ENCODE assay signal across 8 cellular contexts in the genomic region with DNA sequence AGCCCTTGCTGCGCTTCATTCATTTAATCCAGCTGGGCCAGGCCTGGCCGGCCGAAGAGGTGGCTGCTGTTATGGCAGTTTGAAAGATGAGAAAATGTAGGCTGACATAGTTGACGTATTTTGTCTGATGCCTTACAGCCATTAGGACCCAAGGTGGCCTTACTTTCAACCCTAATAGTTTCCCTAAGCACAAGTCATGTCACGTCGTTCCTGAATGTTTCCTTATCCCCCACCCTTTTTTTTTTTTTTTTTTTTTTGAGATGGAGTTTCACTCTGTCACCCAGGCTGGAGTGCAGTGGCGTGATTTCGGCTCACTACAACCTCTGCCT. TPM values are rescaled to one million over a fixed set of nuclear protein-coding genes. Genes with fewer than 3 reads are reported as not detected.
DNase-seq lines count a peak whose midpoint lies in the region; ATAC-seq, FAIRE-seq and TF ChIP-seq lines count a peak whose summit lies in the region.

No MANE protein-coding gene starts in this region.

- TF ChIP-seq CTCF in ascending aorta (IDR thresholded peaks at IDR 0.05), result no peak
- no peak for TF ChIP-seq CTCF in right lobe of liver (IDR thresholded peaks at IDR 0.05)
- TF ChIP-seq CTCF in tibial nerve (IDR thresholded peaks at IDR 0.05), result no peak

- H3K4me3 ChIP-seq in ascending aorta, result peak overlapping the region; percentile 85 to 93
- H3K4me3 ChIP-seq in right lobe of liver, result peak overlapping the region; percentile 87 to 96 (median 90)
- H3K4me3 ChIP-seq in tibial nerve, result peak overlapping the region; percentile 59 to 97 (median 78)

- no peaks in the 10 kb centered on the region for H3K27me3 Mint-ChIP-seq in activated T-cell treated with anti-CD3 and anti-CD28 coated beads, Interleukin-2, amount 50 U/mL, for 72 hours (ENCODE audit: low read depth)

- TF ChIP-seq EP300 in tibial nerve (IDR thresholded peaks at IDR 0.05), result no peak

- H3K27ac ChIP-seq in ascending aorta (peak overlapping the region; percentile 73 to 75), right lobe of liver (peak overlapping the region in 2 of 3 donors; percentile 91 to 97), tibial nerve (peak overlapping the region in 3 of 4 donors; percentile 67 to 80 (median 74))

- no peaks in the 10 kb centered on the region for H3K9me3 Mint-ChIP-seq in activated T-cell treated with anti-CD3 and anti-CD28 coated beads, Interleukin-2, amount 50 U/mL, for 72 hours

- ATAC-seq in activated T-cell treated with anti-CD3 and anti-CD28 coated beads, Interleukin-2, amount 50 U/mL, for 72 hours (replicated peaks in 1 of 2), result no peak
- ATAC-seq in right lobe of liver (no peak), HG02870 (IDR thresholded peaks at IDR 0.05; ENCODE audit: unreplicated experiment) (no peak)

- H3K36me3 Mint-ChIP-seq in activated T-cell treated with anti-CD3 and anti-CD28 coated beads, Interleukin-2, amount 50 U/mL, for 72 hours (ENCODE audit: insufficient read depth in 2 of 2), result peaks cover 4 to 7% of the 10 kb centered on the region in 2 donors

- H3K4me1 ChIP-seq in ascending aorta, result peaks cover 12 to 14% of the 10 kb centered on the region in 2 donors
- peaks cover 0 to 36% (median 18%) of the 10 kb centered on the region in 4 donors for H3K4me1 ChIP-seq in right lobe of liver
- peaks cover 0 to 26% (median 8%) of the 10 kb centered on the region in 4 donors for H3K4me1 ChIP-seq in tibial nerve

- 24% methylated on average over 8 of the region's 8 CpGs for WGBS in right lobe of liver (ENCODE audit: insufficient coverage, low coverage, low lambda C conversion rate, missing lambda C conversion rate)
- 34 to 35% methylated on average over 8 of the region's 8 CpGs for WGBS in tibial nerve, 2 donors

- no peaks in the 10 kb centered on the region for H3K36me3 ChIP-seq in ascending aorta
- H3K36me3 ChIP-seq in right lobe of liver, result no peaks in the 10 kb centered on the region
- no peaks in the 10 kb centered on the region for H3K36me3 ChIP-seq in tibial nerve

- peaks cover 37% of the 10 kb centered on the region for H3K4me1 Mint-ChIP-seq in activated T-cell treated with anti-CD3 and anti-CD28 coated beads, Interleukin-2, amount 50 U/mL, for 72 hours (ENCODE audit: low read depth)

- no peak for TF ChIP-seq POLR2A in right lobe of liver (IDR thresholded peaks at IDR 0.05)
- no peak for TF ChIP-seq POLR2A in tibial nerve (IDR thresholded peaks at IDR 0.05)
- no peak for TF ChIP-seq POLR2A in H54 (IDR thresholded peaks at IDR 0.05; ENCODE audit: low read depth, low read length)

- DNase-seq in activated T-cell treated with anti-CD3 and anti-CD28 coated beads, Interleukin-2, amount 50 U/mL, for 72 hours, result no peak
- DNase-seq in activated T-cell treated with anti-CD3 and anti-CD28 coated beads for 4 hours (no peak), ascending aorta (ENCODE audit: low spot score in 2 of 2) (no peak), right lobe of liver (no peak), tibial nerve (ENCODE audit: low spot score in 2 of 2) (no peak), H54 (ENCODE audit: insufficient read length, low spot score) (no peak), GDM1 (lab: John Stamatoyannopoulos, UW) (no peak)

- H3K27me3 ChIP-seq in ascending aorta (no peaks in the 10 kb centered on the region), right lobe of liver (no peaks in the 10 kb centered on the region), tibial nerve (no peaks in the 10 kb centered on the region)

- peak overlapping the region; percentile 99 to 100 for H3K4me3 Mint-ChIP-seq in activated T-cell treated with anti-CD3 and anti-CD28 coated beads, Interleukin-2, amount 50 U/mL, for 72 hours

- FAIRE-seq in H54 (lab: Jason Lieb, UNC), result no peak

- intact Hi-C loops in ascending aorta (cut with DNase I), result loop anchor here (1.0 kb wide), 1 partner anchor 219 kb away; the partner anchor contains the start of gene SETD6
- intact Hi-C loops in right lobe of liver (cut with DNase I), result loop anchor here in 1 of 2 donors (10.0 kb wide), 1 partner anchor 50 kb away; the partner anchor contains the start of gene SLC38A7

- peak overlapping the region; percentile 86 for H3K27ac Mint-ChIP-seq in activated T-cell treated with anti-CD3 and anti-CD28 coated beads, Interleukin-2, amount 50 U/mL, for 72 hours

- H3K9me3 ChIP-seq in ascending aorta (no peaks in the 10 kb centered on the region), right lobe of liver (no peaks in the 10 kb centered on the region), tibial nerve (no peaks in the 10 kb centered on the region)

RNA-seq across cellular contexts. Expression of gene GOT2, which starts 0.3 kb away (rescaled TPM):
- 10 to 100 TPM; 81.8 to 87.7 TPM for total RNA-seq in activated T-cell treated with anti-CD3 and anti-CD28 coated beads, Interleukin-2, amount 50 U/mL, for 72 hours
- total RNA-seq in ascending aorta (48.7 TPM), right lobe of liver (100 to 1,000 TPM; 117 to 196 (median 169) TPM), tibial nerve (10 to 100 TPM; 29.7 to 54.2 (median 34.2) TPM)

RNA-seq across cellular contexts. Expression of gene SLC38A7, which starts 49.9 kb away (rescaled TPM):
- 1 to 10 TPM; 7.3 to 9.1 TPM for total RNA-seq in activated T-cell treated with anti-CD3 and anti-CD28 coated beads, Interleukin-2, amount 50 U/mL, for 72 hours
- total RNA-seq in ascending aorta, result 23.5 TPM
- total RNA-seq in right lobe of liver, result 10 to 100 TPM; 11.4 to 23.8 (median 14.3) TPM
- 10 to 100 TPM in 3 of 4 donors, 1 to 10 TPM in 1; 9.0 to 34.8 (median 13.2) TPM for total RNA-seq in tibial nerve
